In the genomic region with DNA sequence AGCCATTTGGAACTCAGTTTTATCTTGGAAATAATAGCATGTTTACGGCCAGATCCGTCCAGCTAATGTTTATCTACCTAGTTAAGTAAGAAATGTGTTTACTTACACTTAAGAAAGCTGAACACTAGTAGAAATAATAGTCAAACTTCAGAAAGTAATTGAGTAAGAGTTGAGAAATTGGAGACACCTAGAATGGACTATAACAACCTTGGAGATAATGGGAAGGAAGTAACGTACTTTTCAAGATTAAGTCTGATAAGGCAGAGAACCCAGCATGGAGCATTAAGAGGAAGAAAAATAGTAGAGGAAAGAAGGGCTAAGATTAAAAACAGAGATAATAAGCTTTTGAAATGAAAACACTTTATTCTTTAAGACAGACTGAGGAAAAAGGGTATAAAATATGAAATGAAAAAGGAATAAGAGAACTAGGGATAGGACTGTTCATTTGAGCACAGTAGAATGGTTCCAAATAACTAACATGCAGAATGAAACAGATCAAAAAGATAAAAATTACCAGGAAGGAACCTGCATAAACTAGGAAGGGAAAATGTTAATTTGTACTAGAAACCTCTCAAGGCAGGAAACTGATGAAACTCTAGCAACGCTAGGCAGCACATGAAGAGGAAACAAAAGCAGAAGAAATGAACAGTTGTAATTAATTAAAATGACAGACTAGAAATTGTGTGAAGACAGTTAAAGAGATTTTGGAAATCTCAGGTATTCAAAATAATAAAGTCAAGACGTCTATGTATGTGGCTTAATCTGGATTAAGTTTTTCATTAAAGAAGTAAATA, we compare ENCODE assay signal across 2 cellular contexts.
TF ChIP-seq lines count a peak whose summit lies in the region.

No MANE protein-coding gene starts in this region.

TF ChIP-seq in A549, 52 proteins besides CTCF, POLR2A, EP300 and RAD21 (continued from another document):
- TF ChIP-seq, protein P1, sequence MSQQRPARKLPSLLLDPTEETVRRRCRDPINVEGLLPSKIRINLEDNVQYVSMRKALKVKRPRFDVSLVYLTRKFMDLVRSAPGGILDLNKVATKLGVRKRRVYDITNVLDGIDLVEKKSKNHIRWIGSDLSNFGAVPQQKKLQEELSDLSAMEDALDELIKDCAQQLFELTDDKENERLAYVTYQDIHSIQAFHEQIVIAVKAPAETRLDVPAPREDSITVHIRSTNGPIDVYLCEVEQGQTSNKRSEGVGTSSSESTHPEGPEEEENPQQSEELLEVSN (IDR thresholded peaks at IDR 0.05; ENCODE audit: borderline replicate concordance, low read depth), result no peak
- no peak for TF ChIP-seq NFE2L2 (conservative IDR thresholded peaks at IDR 0.05; ENCODE audit: low read length)
- no peak for TF ChIP-seq RARB (CRISPR knock-in tag; IDR thresholded peaks at IDR 0.05)
- TF ChIP-seq TFCP2L1 (CRISPR knock-in tag; IDR thresholded peaks at IDR 0.05), result no peak
- TF ChIP-seq CEBPB (IDR thresholded peaks at IDR 0.05), result no peak
- TF ChIP-seq CHD2 (IDR thresholded peaks at IDR 0.05; ENCODE audit: low read length, partially characterized antibody), result no peak
- TF ChIP-seq, protein P2, sequence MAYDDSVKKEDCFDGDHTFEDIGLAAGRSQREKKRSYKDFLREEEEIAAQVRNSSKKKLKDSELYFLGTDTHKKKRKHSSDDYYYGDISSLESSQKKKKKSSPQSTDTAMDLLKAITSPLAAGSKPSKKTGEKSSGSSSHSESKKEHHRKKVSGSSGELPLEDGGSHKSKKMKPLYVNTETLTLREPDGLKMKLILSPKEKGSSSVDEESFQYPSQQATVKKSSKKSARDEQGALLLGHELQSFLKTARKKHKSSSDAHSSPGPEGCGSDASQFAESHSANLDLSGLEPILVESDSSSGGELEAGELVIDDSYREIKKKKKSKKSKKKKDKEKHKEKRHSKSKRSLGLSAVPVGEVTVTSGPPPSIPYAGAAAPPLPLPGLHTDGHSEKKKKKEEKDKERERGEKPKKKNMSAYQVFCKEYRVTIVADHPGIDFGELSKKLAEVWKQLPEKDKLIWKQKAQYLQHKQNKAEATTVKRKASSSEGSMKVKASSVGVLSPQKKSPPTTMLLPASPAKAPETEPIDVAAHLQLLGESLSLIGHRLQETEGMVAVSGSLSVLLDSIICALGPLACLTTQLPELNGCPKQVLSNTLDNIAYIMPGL (CRISPR knock-in tag; IDR thresholded peaks at IDR 0.05; ENCODE audit: borderline replicate concordance), result no peak
- TF ChIP-seq FOXS1 (CRISPR knock-in tag; IDR thresholded peaks at IDR 0.05), result no peak
- no peak for TF ChIP-seq CBX8 (IDR thresholded peaks at IDR 0.05)
- no peak for TF ChIP-seq MAZ (IDR thresholded peaks at IDR 0.05; ENCODE audit: borderline replicate concordance, low read depth, low read length)
- TF ChIP-seq ELK1 (IDR thresholded peaks at IDR 0.05; ENCODE audit: low read depth, low read length), result no peak
- no peak for TF ChIP-seq HOXB13 (CRISPR knock-in tag; IDR thresholded peaks at IDR 0.05; ENCODE audit: low read depth)

TF ChIP-seq in GM23338, 12 proteins besides CTCF, POLR2A, EP300 and RAD21 (continued from another document):
- TF ChIP-seq REST (IDR thresholded peaks at IDR 0.05; ENCODE audit: unreplicated experiment) (no peak), ZNF114 (CRISPR knock-in tag; IDR thresholded peaks at IDR 0.05) (no peak), CREB1 (CRISPR knock-in tag; IDR thresholded peaks at IDR 0.05; ENCODE audit: low read depth) (no peak), NANOG (IDR thresholded peaks at IDR 0.05; ENCODE audit: borderline replicate concordance) (no peak), EZH2phosphoT487 (IDR thresholded peaks at IDR 0.05; ENCODE audit: unreplicated experiment) (no peak), JUNB (IDR thresholded peaks at IDR 0.05; ENCODE audit: unreplicated experiment) (no peak), EZH2 (IDR thresholded peaks at IDR 0.05; ENCODE audit: low read depth, unreplicated experiment) (no peak), ETS1 (IDR thresholded peaks at IDR 0.05) (no peak), POLR2AphosphoS5 (IDR thresholded peaks at IDR 0.05; ENCODE audit: low read depth) (no peak), ZNF331 (CRISPR knock-in tag; IDR thresholded peaks at IDR 0.05; ENCODE audit: low read depth) (no peak)
- TF ChIP-seq, protein P3, sequence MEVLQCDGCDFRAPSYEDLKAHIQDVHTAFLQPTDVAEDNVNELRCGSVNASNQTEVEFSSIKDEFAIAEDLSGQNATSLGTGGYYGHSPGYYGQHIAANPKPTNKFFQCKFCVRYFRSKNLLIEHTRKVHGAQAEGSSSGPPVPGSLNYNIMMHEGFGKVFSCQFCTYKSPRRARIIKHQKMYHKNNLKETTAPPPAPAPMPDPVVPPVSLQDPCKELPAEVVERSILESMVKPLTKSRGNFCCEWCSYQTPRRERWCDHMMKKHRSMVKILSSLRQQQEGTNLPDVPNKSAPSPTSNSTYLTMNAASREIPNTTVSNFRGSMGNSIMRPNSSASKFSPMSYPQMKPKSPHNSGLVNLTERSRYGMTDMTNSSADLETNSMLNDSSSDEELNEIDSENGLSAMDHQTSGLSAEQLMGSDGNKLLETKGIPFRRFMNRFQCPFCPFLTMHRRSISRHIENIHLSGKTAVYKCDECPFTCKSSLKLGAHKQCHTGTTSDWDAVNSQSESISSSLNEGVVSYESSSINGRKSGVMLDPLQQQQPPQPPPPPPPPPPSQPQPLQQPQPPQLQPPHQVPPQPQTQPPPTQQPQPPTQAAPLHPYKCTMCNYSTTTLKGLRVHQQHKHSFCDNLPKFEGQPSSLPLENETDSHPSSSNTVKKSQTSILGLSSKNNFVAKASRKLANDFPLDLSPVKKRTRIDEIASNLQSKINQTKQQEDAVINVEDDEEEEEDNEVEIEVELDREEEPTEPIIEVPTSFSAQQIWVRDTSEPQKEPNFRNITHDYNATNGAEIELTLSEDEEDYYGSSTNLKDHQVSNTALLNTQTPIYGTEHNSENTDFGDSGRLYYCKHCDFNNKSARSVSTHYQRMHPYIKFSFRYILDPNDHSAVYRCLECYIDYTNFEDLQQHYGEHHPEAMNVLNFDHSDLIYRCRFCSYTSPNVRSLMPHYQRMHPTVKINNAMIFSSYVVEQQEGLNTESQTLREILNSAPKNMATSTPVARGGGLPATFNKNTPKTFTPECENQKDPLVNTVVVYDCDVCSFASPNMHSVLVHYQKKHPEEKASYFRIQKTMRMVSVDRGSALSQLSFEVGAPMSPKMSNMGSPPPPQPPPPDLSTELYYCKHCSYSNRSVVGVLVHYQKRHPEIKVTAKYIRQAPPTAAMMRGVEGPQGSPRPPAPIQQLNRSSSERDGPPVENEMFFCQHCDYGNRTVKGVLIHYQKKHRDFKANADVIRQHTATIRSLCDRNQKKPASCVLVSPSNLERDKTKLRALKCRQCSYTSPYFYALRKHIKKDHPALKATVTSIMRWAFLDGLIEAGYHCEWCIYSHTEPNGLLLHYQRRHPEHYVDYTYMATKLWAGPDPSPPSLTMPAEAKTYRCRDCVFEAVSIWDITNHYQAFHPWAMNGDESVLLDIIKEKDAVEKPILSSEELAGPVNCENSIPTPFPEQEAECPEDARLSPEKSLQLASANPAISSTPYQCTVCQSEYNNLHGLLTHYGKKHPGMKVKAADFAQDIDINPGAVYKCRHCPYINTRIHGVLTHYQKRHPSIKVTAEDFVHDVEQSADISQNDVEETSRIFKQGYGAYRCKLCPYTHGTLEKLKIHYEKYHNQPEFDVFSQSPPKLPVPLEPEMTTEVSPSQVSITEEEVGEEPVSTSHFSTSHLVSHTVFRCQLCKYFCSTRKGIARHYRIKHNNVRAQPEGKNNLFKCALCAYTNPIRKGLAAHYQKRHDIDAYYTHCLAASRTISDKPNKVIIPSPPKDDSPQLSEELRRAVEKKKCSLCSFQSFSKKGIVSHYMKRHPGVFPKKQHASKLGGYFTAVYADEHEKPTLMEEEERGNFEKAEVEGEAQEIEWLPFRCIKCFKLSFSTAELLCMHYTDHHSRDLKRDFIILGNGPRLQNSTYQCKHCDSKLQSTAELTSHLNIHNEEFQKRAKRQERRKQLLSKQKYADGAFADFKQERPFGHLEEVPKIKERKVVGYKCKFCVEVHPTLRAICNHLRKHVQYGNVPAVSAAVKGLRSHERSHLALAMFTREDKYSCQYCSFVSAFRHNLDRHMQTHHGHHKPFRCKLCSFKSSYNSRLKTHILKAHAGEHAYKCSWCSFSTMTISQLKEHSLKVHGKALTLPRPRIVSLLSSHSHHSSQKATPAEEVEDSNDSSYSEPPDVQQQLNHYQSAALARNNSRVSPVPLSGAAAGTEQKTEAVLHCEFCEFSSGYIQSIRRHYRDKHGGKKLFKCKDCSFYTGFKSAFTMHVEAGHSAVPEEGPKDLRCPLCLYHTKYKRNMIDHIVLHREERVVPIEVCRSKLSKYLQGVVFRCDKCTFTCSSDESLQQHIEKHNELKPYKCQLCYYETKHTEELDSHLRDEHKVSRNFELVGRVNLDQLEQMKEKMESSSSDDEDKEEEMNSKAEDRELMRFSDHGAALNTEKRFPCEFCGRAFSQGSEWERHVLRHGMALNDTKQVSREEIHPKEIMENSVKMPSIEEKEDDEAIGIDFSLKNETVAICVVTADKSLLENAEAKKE (CRISPR knock-in tag; IDR thresholded peaks at IDR 0.05), result no peak
